25 cellular contexts compared by ENCODE assay signal in genomic region chr3:184641430-184641829, GRCh38.
DNase-seq lines count a peak whose midpoint lies in the region; ATAC-seq, FAIRE-seq and TF ChIP-seq lines count a peak whose summit lies in the region.
"Had no signal": no experiment of that assay in that cellular context is flagged by ENCODE, and none has a peak within 500 bp of the region (broad histone marks: within the 10 kb centered on the region; RNA-seq: fewer than 3 reads in every experiment).

No MANE protein-coding gene starts in this region.

- TF ChIP-seq EP300 in A549 (IDR thresholded peaks at IDR 0.05) (no peak), K562 (IDR thresholded peaks at IDR 0.05; ENCODE audit: low read length) (no peak)

- H3K27me3 ChIP-seq in cardiac muscle cell (no peaks in the 10 kb centered on the region), K562 (ENCODE audit: control insufficient read depth in 2 of 2, insufficient read depth in 2 of 2, low read length in 2 of 2) (peaks cover 14 to 48% of the 10 kb centered on the region in 2 experiments)
- H3K27me3 ChIP-seq: BE2C, BLaER1 had no signal

- intact Hi-C loops in Right ventricle myocardium superior (cut with DNase I): no loop called here
- intact Hi-C loops in K562 (cut with micrococcal nuclease): no loop called here

- TF ChIP-seq RAD21 in A549 (conservative IDR thresholded peaks at IDR 0.05 in 1 of 2, IDR thresholded peaks at IDR 0.05 in 1 of 2) (no peak), K562 (CRISPR knock-in tag; conservative IDR thresholded peaks at IDR 0.05 in 1 of 2, IDR thresholded peaks at IDR 0.05 in 1 of 2) (no peak)

- TF ChIP-seq CTCF in cardiac muscle cell (IDR thresholded peaks at IDR 0.05; ENCODE audit: low read depth, low read length): no peak
- TF ChIP-seq CTCF in A549 (IDR thresholded peaks at IDR 0.05): no peak
- no peak for TF ChIP-seq CTCF in K562 (IDR thresholded peaks at IDR 0.05 in 2 of 3, conservative IDR thresholded peaks at IDR 0.05 in 1 of 3; ENCODE audit: insufficient read depth in 2 of 3, low read depth in 1 of 3, low read length in 3 of 3)

- H3K4me2 ChIP-seq in A549: no peak overlapping the region
- H3K4me2 ChIP-seq in K562 (ENCODE audit: insufficient read depth, low read length): no peak overlapping the region
- H3K4me2 ChIP-seq: BLaER1 had no signal

- WGBS in A549 (ENCODE audit: missing lambda C conversion rate): 47% methylated on average over 6 of the region's 8 CpGs
- WGBS in K562 (ENCODE audit: insufficient coverage, low coverage, missing lambda C conversion rate): 1% methylated on average over 8 of the region's 8 CpGs

- TF ChIP-seq POLR2A in A549 (IDR thresholded peaks at IDR 0.05; ENCODE audit: low read length) (no peak), K562 (conservative IDR thresholded peaks at IDR 0.05) (no peak)

- H3K79me2 ChIP-seq in K562 (ENCODE audit: control insufficient read depth, insufficient read depth, low read length): no peaks in the 10 kb centered on the region

- FAIRE-seq in A549 (lab: Jason Lieb, UNC): no peak
- FAIRE-seq in K562 (lab: Jason Lieb, UNC): no peak
- FAIRE-seq: GM12878, GM12892, GM18507, GM19239 had no signal

- 0 out of 2 replicates have a peak, but pooled peaks cover 5% of the 10 kb centered on the region for H4K20me1 ChIP-seq in K562 (replicated peaks; ENCODE audit: control insufficient read depth, insufficient read depth, low read length)
- H4K20me1 ChIP-seq: BLaER1 had no signal

- H3K36me3 ChIP-seq in cardiac muscle cell (no peaks in the 10 kb centered on the region), K562 (ENCODE audit: control insufficient read depth, insufficient read depth, low read length) (no peaks in the 10 kb centered on the region)
- H3K36me3 ChIP-seq: BE2C, BLaER1 had no signal

- POLR2A ChIA-PET in A549 (lab: Yijun Ruan, JAX): no interaction called here
- POLR2A ChIA-PET in K562 (lab: Yijun Ruan, JAX): no interaction called here

- H3K9me1 ChIP-seq in K562 (ENCODE audit: control insufficient read depth, insufficient read depth, low read length): no peaks in the 10 kb centered on the region

- CTCF ChIA-PET in A549 (lab: Yijun Ruan, JAX) (no interaction called here), K562 (lab: Yijun Ruan, JAX; ENCODE audit: low intra/inter-chr PET ratio) (no interaction called here)

- H3K9me3 ChIP-seq in cardiac muscle cell (ENCODE audit: low read depth) (no peaks in the 10 kb centered on the region), A549 (no peaks in the 10 kb centered on the region), K562 (replicated peaks; ENCODE audit: control insufficient read depth, insufficient read depth, low read depth, low read length) (no peaks in the 10 kb centered on the region)
- H3K9me3 ChIP-seq: BE2C, BLaER1 had no signal

- no peak overlapping the region for H2AFZ ChIP-seq in K562 (ENCODE audit: low read depth, low read length)

- H3K4me3 ChIP-seq in cardiac muscle cell (no peak overlapping the region), A549 (no peak overlapping the region), K562 (no peak overlapping the region)
- H3K4me3 ChIP-seq: BLaER1, GM12878 had no signal

- BruUV-seq in K562 (replicated peaks; lab: Mats Ljungman, UMichigan): no TSS peak

- no peak for DNase-seq in cardiac muscle cell (ENCODE audit: low read depth in 1 of 2, low spot score in 1 of 2)
- no peak for DNase-seq in Right ventricle myocardium superior
- DNase-seq in A549 (ENCODE audit: low read depth in 1 of 2, low spot score in 1 of 2): no peak
- no peak for DNase-seq in K562 (ENCODE audit: extremely low read depth in 1 of 4, low spot score in 3 of 4)
- DNase-seq in activated CD4-positive, alpha-beta T cell treated with anti-CD3 and anti-CD28 coated beads, Interleukin-2, amount 50 U/mL, for 4 hours: no peak
- DNase-seq: ACHN; BE2C; C1 segment of cervical spinal cord; CD4-positive, alpha-beta memory T cell; CD4-positive, CD25-positive, alpha-beta regulatory T cell; COR-L47; DMS 273 treated with DMSO at 0.1 percent for 48 hours; DMS153; DMS53; DMS79; DND-41; EL; GDM1 had no signal

- no peak overlapping the region for H3K9ac ChIP-seq in K562 (ENCODE audit: insufficient read depth in 1 of 2, low read depth in 2 of 2, low read length in 2 of 2)
- H3K9ac ChIP-seq: BLaER1 had no signal

- in situ Hi-C loops in K562 (cut with MboI): no loop called here

- H3K4me1 ChIP-seq in cardiac muscle cell (ENCODE audit: low read depth) (peaks cover 49% of the 10 kb centered on the region), A549 (peaks cover 18% of the 10 kb centered on the region), K562 (replicated peaks in 1 of 2; ENCODE audit: control insufficient read depth in 2 of 2, insufficient read depth in 2 of 2, low read length in 2 of 2) (no peaks in the 10 kb centered on the region; a peak in 3 of 5 replicates)

- ATAC-seq in Right ventricle myocardium superior (ENCODE audit: poor library complexity): no peak
- ATAC-seq in A549: no peak
- ATAC-seq in K562: no peak
- ATAC-seq in GM18870 (IDR thresholded peaks at IDR 0.05; ENCODE audit: unreplicated experiment): no peak
- ATAC-seq: GM12878 had no signal

- H3K27ac ChIP-seq in cardiac muscle cell: peak overlapping the region; percentile 91
- H3K27ac ChIP-seq in A549: no peak overlapping the region
- H3K27ac ChIP-seq in K562 (ENCODE audit: extremely low read depth, low read depth, low read length): no peak overlapping the region
- H3K27ac ChIP-seq: 22Rv1, BLaER1 had no signal

TF ChIP-seq in A549, 52 proteins besides CTCF, POLR2A, EP300 and RAD21:
- no peak for TF ChIP-seq RNF2 (IDR thresholded peaks at IDR 0.05; ENCODE audit: borderline replicate concordance, low read depth)
- peak; percentile 76 for TF ChIP-seq MAFK (IDR thresholded peaks at IDR 0.05; ENCODE audit: partially characterized antibody)

TF ChIP-seq in K562, 482 proteins besides CTCF, POLR2A, EP300 and RAD21:
- TF ChIP-seq SMARCE1 (IDR thresholded peaks at IDR 0.05) (no peak), MAFG (tag; conservative IDR thresholded peaks at IDR 0.05) (peak; percentile 42; the same call in 1 of the 2 replicates), GMEB1 (CRISPR knock-in tag; IDR thresholded peaks at IDR 0.05) (no peak), ZNF316 (IDR thresholded peaks at IDR 0.05) (peak; percentile 57), C11orf30 (IDR thresholded peaks at IDR 0.05; ENCODE audit: low read depth) (peak; percentile 49; the same call in 1 of the 2 replicates), NCOA6 (IDR thresholded peaks at IDR 0.05) (no peak), MAFK (IDR thresholded peaks at IDR 0.05; ENCODE audit: low read length) (peak; percentile 38; the same call in 1 of the 2 replicates), PYGO2 (tag; IDR thresholded peaks at IDR 0.05) (no peak), KLF16 (IDR thresholded peaks at IDR 0.05) (no peak)
TF ChIP-seq in K562: peak in this region for 4.
